ENCODE assay signal across 33 cellular contexts in the genomic region with DNA sequence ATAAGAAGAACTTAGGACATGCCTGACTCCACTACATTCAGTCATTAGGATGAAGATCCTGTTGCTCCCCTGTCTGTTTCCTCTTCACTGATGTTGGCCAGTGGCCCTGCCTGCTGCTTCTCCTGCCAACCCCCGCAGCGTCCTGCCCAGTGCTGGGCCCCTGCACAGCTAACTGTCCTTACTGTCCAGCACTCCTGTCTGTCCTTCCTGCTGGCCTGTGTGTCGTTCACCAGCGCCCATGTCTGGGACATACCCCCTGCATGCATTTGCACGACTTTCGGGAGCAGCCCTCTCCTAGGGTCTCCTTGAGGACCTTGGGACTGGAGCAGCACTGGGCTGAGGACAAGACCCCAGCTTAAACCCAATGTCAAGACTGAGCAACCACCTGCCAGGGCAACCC.
"Had no signal": no experiment of that assay in that cellular context is flagged by ENCODE, and none has a peak within 500 bp of the region (broad histone marks: within the 10 kb centered on the region; RNA-seq: fewer than 3 reads in every experiment).

No MANE protein-coding gene starts in this region.

- H3K36me3 ChIP-seq: adrenal gland, brain microvascular endothelial cell, breast epithelium had no signal

- H3K4me1 Mint-ChIP-seq: activated B cell treated with CpG ODN at 0.5 μM for 24 hours; activated CD4-positive, alpha-beta T cell treated with anti-CD3 and anti-CD28 coated beads, Interleukin-2, amount 10 ng/mL, durations not matched to agents 24 days and 14 days; activated naive CD8-positive, alpha-beta T cell treated with anti-CD3 and anti-CD28 coated beads for 36 hours; activated T-helper 17 cell treated with anti-CD3 and anti-CD28 coated beads, Interleukin-2, amount 50 U/mL, for 72 hours; T-cell; T-helper 17 cell had no signal

- H3K4me3 Mint-ChIP-seq: activated B cell treated with CpG ODN at 0.5 μM for 24 hours; activated CD4-positive, alpha-beta memory T cell treated with anti-CD3 and anti-CD28 coated beads for 36 hours; activated CD4-positive, alpha-beta T cell treated with anti-CD3 and anti-CD28 coated beads, Interleukin-2, amount 10 ng/mL, durations not matched to agents 24 days and 14 days; activated CD8-positive, alpha-beta T cell treated with anti-CD3 and anti-CD28 coated beads for 36 hours; activated naive CD4-positive, alpha-beta T cell treated with anti-CD3 and anti-CD28 coated beads for 36 hours; activated naive CD8-positive, alpha-beta T cell treated with anti-CD3 and anti-CD28 coated beads for 36 hours; activated T-cell treated with anti-CD3 and anti-CD28 coated beads, Interleukin-2, amount 50 U/mL, for 4 hours; activated T-cell treated with anti-CD3 and anti-CD28 coated beads, Interleukin-2, amount 50 U/mL, for 72 hours; activated T-helper 1 cell treated with anti-CD3 and anti-CD28 coated beads, Interleukin-12 subunit alpha, Interleukin-12 subunit beta, Interleukin-2, Interleukin-4 antibody, amounts not matched to agents 30 ng/mL and 10 ng/mL and 1 ng/mL, durations not matched to agents 14 hours and 24 hours and 36 hours; activated T-helper 17 cell treated with anti-CD3 and anti-CD28 coated beads, Interleukin-2, amount 50 U/mL, for 72 hours; T-cell; T-helper 17 cell had no signal

- H3K27me3 ChIP-seq: adrenal gland, body of pancreas, brain microvascular endothelial cell, breast epithelium had no signal

- H3K27ac ChIP-seq: adrenal gland, body of pancreas, brain microvascular endothelial cell, breast epithelium, VCaP had no signal

- H3K27ac Mint-ChIP-seq: activated B cell treated with CpG ODN at 0.5 μM for 24 hours; activated CD4-positive, alpha-beta memory T cell treated with anti-CD3 and anti-CD28 coated beads for 36 hours; activated CD4-positive, alpha-beta T cell treated with anti-CD3 and anti-CD28 coated beads, Interleukin-2, amount 10 ng/mL, durations not matched to agents 24 days and 14 days; activated CD8-positive, alpha-beta T cell treated with anti-CD3 and anti-CD28 coated beads for 36 hours; activated naive CD4-positive, alpha-beta T cell treated with anti-CD3 and anti-CD28 coated beads for 36 hours; activated naive CD4-positive, alpha-beta T cell treated with anti-CD3 and anti-CD28 coated beads, Interleukin-2, amount 50 U/mL, for 72 hours; activated naive CD8-positive, alpha-beta T cell treated with anti-CD3 and anti-CD28 coated beads for 36 hours; activated T-cell treated with anti-CD3 and anti-CD28 coated beads, Interleukin-2, amount 50 U/mL, for 72 hours; activated T-helper 1 cell treated with anti-CD3 and anti-CD28 coated beads, Interleukin-12 subunit alpha, Interleukin-12 subunit beta, Interleukin-2, Interleukin-4 antibody, amounts not matched to agents 30 ng/mL and 10 ng/mL and 1 ng/mL, durations not matched to agents 14 hours and 24 hours and 36 hours; activated T-helper 17 cell treated with anti-CD3 and anti-CD28 coated beads, Interleukin-2, amount 50 U/mL, for 72 hours; T-cell; T-helper 17 cell had no signal

- ATAC-seq: activated CD8-positive, alpha-beta T cell treated with anti-CD3 and anti-CD28 coated beads for 36 hours; activated naive CD4-positive, alpha-beta T cell treated with anti-CD3 and anti-CD28 coated beads, Interleukin-2, amount 50 U/mL, for 72 hours; activated T-cell treated with anti-CD3 and anti-CD28 coated beads, Interleukin-2, amount 50 U/mL, for 4 hours; activated T-cell treated with anti-CD3 and anti-CD28 coated beads, Interleukin-2, amount 50 U/mL, for 72 hours; activated T-helper 17 cell treated with anti-CD3 and anti-CD28 coated beads, Interleukin-2, amount 50 U/mL, for 72 hours; body of pancreas; T-cell; T-helper 17 cell had no signal

- H3K36me3 Mint-ChIP-seq: activated CD4-positive, alpha-beta memory T cell treated with anti-CD3 and anti-CD28 coated beads for 36 hours; activated naive CD4-positive, alpha-beta T cell treated with anti-CD3 and anti-CD28 coated beads, Interleukin-2, amount 50 U/mL, for 72 hours; activated naive CD8-positive, alpha-beta T cell treated with anti-CD3 and anti-CD28 coated beads for 36 hours; T-cell had no signal

- H3K9me3 Mint-ChIP-seq: activated B cell treated with CpG ODN at 0.5 μM for 24 hours; activated CD4-positive, alpha-beta memory T cell treated with anti-CD3 and anti-CD28 coated beads for 36 hours; activated CD4-positive, alpha-beta T cell treated with anti-CD3 and anti-CD28 coated beads, Interleukin-2, amount 10 ng/mL, durations not matched to agents 24 days and 14 days; activated CD8-positive, alpha-beta T cell treated with anti-CD3 and anti-CD28 coated beads for 36 hours; activated naive CD4-positive, alpha-beta T cell treated with anti-CD3 and anti-CD28 coated beads, Interleukin-2, amount 50 U/mL, for 72 hours; activated naive CD8-positive, alpha-beta T cell treated with anti-CD3 and anti-CD28 coated beads for 36 hours; activated T-cell treated with anti-CD3 and anti-CD28 coated beads, Interleukin-2, amount 50 U/mL, for 4 hours; activated T-helper 1 cell treated with anti-CD3 and anti-CD28 coated beads, Interleukin-12 subunit alpha, Interleukin-12 subunit beta, Interleukin-2, Interleukin-4 antibody, amounts not matched to agents 30 ng/mL and 10 ng/mL and 1 ng/mL, durations not matched to agents 14 hours and 24 hours and 36 hours; activated T-helper 17 cell treated with anti-CD3 and anti-CD28 coated beads, Interleukin-2, amount 50 U/mL, for 72 hours had no signal

- DNase-seq: activated B cell treated with CpG ODN at 0.5 μM for 24 hours; activated CD4-positive, alpha-beta memory T cell treated with anti-CD3 and anti-CD28 coated beads for 36 hours; activated CD4-positive, alpha-beta T cell treated with anti-CD3 and anti-CD28 coated beads for 4 hours; activated CD4-positive, alpha-beta T cell treated with anti-CD3 and anti-CD28 coated beads, Interleukin-2, amount 10 ng/mL, durations not matched to agents 24 days and 14 days; activated CD4-positive, alpha-beta T cell treated with anti-CD3 and anti-CD28 coated beads, Interleukin-2, amount 50 U/mL, for 1 hour; activated CD4-positive, alpha-beta T cell treated with anti-CD3 and anti-CD28 coated beads, Interleukin-2, amount 50 U/mL, for 4 hours; activated CD4-positive, CD25-positive, alpha-beta regulatory T cell treated with anti-CD3 and anti-CD28 coated beads, Interleukin-2, amount 50 U/mL, for 72 hours; activated CD8-positive, alpha-beta memory T cell treated with anti-CD3 and anti-CD28 coated beads, Interleukin-2, amount 50 U/mL, for 4 hours; activated CD8-positive, alpha-beta T cell treated with anti-CD3 and anti-CD28 coated beads for 36 hours; activated gamma-delta T cell treated with Interleukin-2 at 50 U/mL for 16 hours; activated naive CD4-positive, alpha-beta T cell; activated naive CD4-positive, alpha-beta T cell treated with anti-CD3 and anti-CD28 coated beads for 36 hours; activated naive CD4-positive, alpha-beta T cell treated with anti-CD3 and anti-CD28 coated beads, Interleukin-2, amount 50 U/mL, for 16 hours; activated naive CD8-positive, alpha-beta T cell treated with anti-CD3 and anti-CD28 coated beads for 36 hours; activated T-cell treated with anti-CD3 and anti-CD28 coated beads for 4 hours; activated T-cell treated with anti-CD3 and anti-CD28 coated beads, Interleukin-2, amount 50 U/mL, for 1 hour; activated T-cell treated with anti-CD3 and anti-CD28 coated beads, Interleukin-2, amount 50 U/mL, for 4 hours; activated T-cell treated with anti-CD3 and anti-CD28 coated beads, Interleukin-2, amount 50 U/mL, for 72 hours; amniotic stem cell; aorta; body of pancreas; brain microvascular endothelial cell; central memory CD4-positive, alpha-beta T cell; T-cell; T-helper 17 cell had no signal

- H3K27me3 Mint-ChIP-seq: activated B cell treated with CpG ODN at 0.5 μM for 24 hours; activated CD4-positive, alpha-beta memory T cell treated with anti-CD3 and anti-CD28 coated beads for 36 hours; activated CD4-positive, alpha-beta T cell treated with anti-CD3 and anti-CD28 coated beads, Interleukin-2, amount 10 ng/mL, durations not matched to agents 24 days and 14 days; activated CD8-positive, alpha-beta T cell treated with anti-CD3 and anti-CD28 coated beads for 36 hours; activated naive CD8-positive, alpha-beta T cell treated with anti-CD3 and anti-CD28 coated beads for 36 hours; activated T-helper 17 cell treated with anti-CD3 and anti-CD28 coated beads, Interleukin-2, amount 50 U/mL, for 72 hours; T-cell; T-helper 17 cell had no signal

- FAIRE-seq: astrocyte, TTC549 had no signal

- H3K9me3 ChIP-seq: adrenal gland, body of pancreas, breast epithelium had no signal

- H3K4me3 ChIP-seq: adrenal gland, body of pancreas, breast epithelium had no signal

- H3K4me1 ChIP-seq: body of pancreas, breast epithelium had no signal
